Comparison of ENCODE assay signal across 8 cellular contexts in genomic region chr6:63764318-63764916, GRCh38.
A peak's percentile ranks its signal among the peaks of the same experiment; 100 is the strongest.
DNase-seq lines count a peak whose midpoint lies in the region; ATAC-seq, FAIRE-seq and TF ChIP-seq lines count a peak whose summit lies in the region.

No MANE protein-coding gene starts in this region.

- peak; percentile 67 for TF ChIP-seq CTCF in VCaP (conservative IDR thresholded peaks at IDR 0.05)
- TF ChIP-seq CTCF in vagina (IDR thresholded peaks at IDR 0.05), result peak in 2 of 3 experiments; percentile 55 to 59

- H3K9me3 ChIP-seq in vagina, result no peaks in the 10 kb centered on the region

- H3K27ac ChIP-seq in VCaP, result no peak overlapping the region
- H3K27ac ChIP-seq in vagina, result no peak overlapping the region

- H3K9me3 Mint-ChIP-seq in activated CD8-positive, alpha-beta memory T cell treated with anti-CD3 and anti-CD28 coated beads, Interleukin-2, amount 10 ng/mL, durations not matched to agents 7 days and 5 days (ENCODE audit: low read depth), result no peaks in the 10 kb centered on the region

- no peak overlapping the region for H3K27ac Mint-ChIP-seq in activated CD8-positive, alpha-beta memory T cell treated with anti-CD3 and anti-CD28 coated beads, Interleukin-2, amount 10 ng/mL, durations not matched to agents 7 days and 5 days

- DNase-seq in SIG-M5 treated with dmso at 0.1 percent for 504 hours (lab: John Stamatoyannopoulos, UW; ENCODE audit: unreplicated experiment) (peak; percentile 57), SIG-M5 (lab: John Stamatoyannopoulos, UW) (no peak), NCI-H1105 treated with DMSO at 0.1 percent for 48 hours (lab: John Stamatoyannopoulos, UW) (peak; percentile 45), vagina (ENCODE audit: extremely low spot score in 2 of 2) (no peak)
- no peak for DNase-seq in activated CD8-positive, alpha-beta memory T cell treated with anti-CD3 and anti-CD28 coated beads, Interleukin-2, amount 10 ng/mL, durations not matched to agents 7 days and 5 days

- no peaks in the 10 kb centered on the region for H3K27me3 ChIP-seq in vagina

- TF ChIP-seq POLR2A in vagina (IDR thresholded peaks at IDR 0.05), result no peak

- intact Hi-C loops in vagina (cut with DNase I), result no loop called here

- CTCF ChIA-PET in activated CD8-positive, alpha-beta memory T cell treated with anti-CD3 and anti-CD28 coated beads, Interleukin-2, amount 10 ng/mL, durations not matched to agents 7 days and 5 days (lab: Charles Lee), result interaction anchor here (0.6 to 7.3 kb wide), 13 partner anchors 12 to 422 kb away, joined by 3 to 67 read pairs (median 4); partner anchors contain the start of gene PHF3

- H3K36me3 Mint-ChIP-seq in activated CD8-positive, alpha-beta memory T cell treated with anti-CD3 and anti-CD28 coated beads, Interleukin-2, amount 10 ng/mL, durations not matched to agents 7 days and 5 days, result no peaks in the 10 kb centered on the region

- H3K4me3 ChIP-seq in vagina, result no peak overlapping the region

- peak; percentile 100 for FAIRE-seq in islet of Langerhans (lab: Jason Lieb, UNC)

- no peaks in the 10 kb centered on the region for H3K4me1 Mint-ChIP-seq in activated CD8-positive, alpha-beta memory T cell treated with anti-CD3 and anti-CD28 coated beads, Interleukin-2, amount 10 ng/mL, durations not matched to agents 7 days and 5 days

- H3K4me3 Mint-ChIP-seq in activated CD8-positive, alpha-beta memory T cell treated with anti-CD3 and anti-CD28 coated beads, Interleukin-2, amount 10 ng/mL, durations not matched to agents 7 days and 5 days, result no peak overlapping the region

- H3K36me3 ChIP-seq in vagina, result no peaks in the 10 kb centered on the region

- no peaks in the 10 kb centered on the region for H3K4me1 ChIP-seq in vagina

- peaks cover 25% of the 10 kb centered on the region for H3K27me3 Mint-ChIP-seq in activated CD8-positive, alpha-beta memory T cell treated with anti-CD3 and anti-CD28 coated beads, Interleukin-2, amount 10 ng/mL, durations not matched to agents 7 days and 5 days

- ATAC-seq in GM19324 (IDR thresholded peaks at IDR 0.05; ENCODE audit: low FRiP score, unreplicated experiment), result no peak
- ATAC-seq in activated CD8-positive, alpha-beta memory T cell treated with anti-CD3 and anti-CD28 coated beads, Interleukin-2, amount 10 ng/mL, durations not matched to agents 7 days and 5 days, result no peak

Comparison
In these comparisons a context has a peak if more than half of its experiments do, and no peak if none do; other contexts are left out.
1. DNase-seq: peak in SIG-M5 treated with dmso at 0.1 percent for 504 hours (single experiment) and NCI-H1105 treated with DMSO at 0.1 percent for 48 hours (single experiment); none in SIG-M5 (single experiment), vagina (0 of 2) and activated CD8-positive, alpha-beta memory T cell treated with anti-CD3 and anti-CD28 coated beads, Interleukin-2, amount 10 ng/mL, durations not matched to agents 7 days and 5 days (single experiment).